ENCODE assay signal across 33 cellular contexts in the genomic region with DNA sequence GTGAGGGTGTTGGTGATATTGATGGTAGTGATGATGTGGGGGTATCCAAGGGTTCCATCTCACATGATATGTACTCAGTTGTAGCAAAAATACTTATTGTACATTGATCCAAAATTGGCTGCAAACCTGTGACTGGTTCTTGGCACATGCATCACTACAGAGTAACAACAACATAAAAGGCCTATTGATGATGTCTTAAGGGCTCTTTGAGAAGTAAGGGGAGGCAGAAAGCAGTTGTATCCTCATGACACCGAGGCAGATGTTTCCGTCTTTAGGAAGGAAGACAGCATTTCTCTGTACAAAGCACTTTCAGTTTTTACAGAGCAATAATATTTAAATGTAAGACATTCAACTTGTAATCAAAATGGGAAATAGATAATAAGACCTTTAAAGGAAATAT. TPM values are rescaled to one million over a fixed set of nuclear protein-coding genes. Genes with fewer than 3 reads are reported as not detected.
"Had no signal": no experiment of that assay in that cellular context is flagged by ENCODE, and none has a peak within 500 bp of the region (broad histone marks: within the 10 kb centered on the region; RNA-seq: fewer than 3 reads in every experiment).

No MANE protein-coding gene starts in this region.

- H3K4me2 ChIP-seq: neural progenitor cell, smooth muscle cell had no signal

- FAIRE-seq: islet of Langerhans, kidney had no signal

- H3K4me1 ChIP-seq: left lung, lower lobe of right lung, parathyroid adenoma, right atrium auricular region, right lobe of liver, tibial nerve, vagina had no signal

- H3K27me3 ChIP-seq: left lung, neural progenitor cell, neutrophil, right atrium auricular region, right lobe of liver, tibial nerve, vagina had no signal

- H3K27ac Mint-ChIP-seq: mesothelial cell of epicardium; natural killer cell; nephron progenitor cell; neural progenitor cell; progenitor cell of endocrine pancreas; stimulated activated memory B cell treated with anti-CD40 and anti-IgM and Interleukin-4, amounts not matched to agents 10 μg/mL and 1 μg/mL and 100 μg/mL, for 72 hours; stimulated activated naive CD8-positive, alpha-beta T cell treated with anti-CD3 and anti-CD28 coated beads, Interleukin-15, amount 100 ng/mL, for 72 hours; type B pancreatic cell had no signal

- H3K27me3 Mint-ChIP-seq: naive B cell; progenitor cell of endocrine pancreas; stimulated activated memory B cell treated with anti-CD40 and anti-IgM and Interleukin-4, amounts not matched to agents 10 μg/mL and 1 μg/mL and 100 μg/mL, for 72 hours; stimulated activated naive CD8-positive, alpha-beta T cell treated with anti-CD3 and anti-CD28 coated beads, Interleukin-15, amount 100 ng/mL, for 72 hours had no signal

- H3K9me3 Mint-ChIP-seq: mesothelial cell of epicardium; nephron progenitor cell; neural progenitor cell; stimulated activated naive CD8-positive, alpha-beta T cell treated with anti-CD3 and anti-CD28 coated beads, Interleukin-15, amount 100 ng/mL, for 72 hours; type B pancreatic cell had no signal

- H3K4me3 ChIP-seq: left lung, lower lobe of right lung, neural progenitor cell, right atrium auricular region, right lobe of liver, smooth muscle cell, tibial nerve, vagina had no signal

- DNase-seq: kidney; left colon; left lung; lower lobe of right lung; mammary epithelial cell; mesendoderm; naive B cell; natural killer cell; nephron progenitor cell; occipital lobe; right lobe of liver; stimulated activated CD4-positive, alpha-beta T cell treated with anti-CD3 and anti-CD28 coated beads, Interleukin-1b, Interleukin-23, amount 100 ng/mL, for 48 hours; stimulated activated CD4-positive, alpha-beta T cell treated with anti-CD3 and anti-CD28 coated beads, Interleukin-2, amount 100 ng/mL, for 48 hours; stimulated activated CD4-positive, alpha-beta T cell treated with anti-CD3 and anti-CD28 coated beads, Interleukin-4, amount 100 ng/mL, for 4 hours; stimulated activated CD8-positive, alpha-beta memory T cell treated with anti-CD3 and anti-CD28 coated beads, Interleukin-4, amount 100 ng/mL, for 48 hours; stimulated activated naive CD4-positive, alpha-beta T cell treated with Interleukin-2 at 50 U/mL for 16 hours; stimulated activated naive CD8-positive, alpha-beta T cell treated with anti-CD3 and anti-CD28 coated beads, Interleukin-15, amount 100 ng/mL, for 72 hours; substantia nigra had no signal

- H3K4me3 Mint-ChIP-seq: mesothelial cell of epicardium; naive B cell; natural killer cell; nephron progenitor cell; neural progenitor cell; stimulated activated memory B cell treated with anti-CD40 and anti-IgM and Interleukin-4, amounts not matched to agents 10 μg/mL and 1 μg/mL and 100 μg/mL, for 72 hours; stimulated activated naive CD8-positive, alpha-beta T cell treated with anti-CD3 and anti-CD28 coated beads, Interleukin-15, amount 100 ng/mL, for 72 hours; type B pancreatic cell had no signal

- H3K4me1 Mint-ChIP-seq: mesothelial cell of epicardium; naive B cell; natural killer cell; neural progenitor cell; stimulated activated memory B cell treated with anti-CD40 and anti-IgM and Interleukin-4, amounts not matched to agents 10 μg/mL and 1 μg/mL and 100 μg/mL, for 72 hours; stimulated activated naive CD8-positive, alpha-beta T cell treated with anti-CD3 and anti-CD28 coated beads, Interleukin-15, amount 100 ng/mL, for 72 hours had no signal

- H3K36me3 Mint-ChIP-seq: mesothelial cell of epicardium; naive B cell; natural killer cell; neural progenitor cell; stimulated activated memory B cell treated with anti-CD40 and anti-IgM and Interleukin-4, amounts not matched to agents 10 μg/mL and 1 μg/mL and 100 μg/mL, for 72 hours; type B pancreatic cell had no signal

- ATAC-seq: left colon; left lung; lower lobe of right lung; natural killer cell; stimulated activated memory B cell treated with anti-CD40 and anti-IgM and Interleukin-4, amounts not matched to agents 10 μg/mL and 1 μg/mL and 100 μg/mL, for 72 hours; stimulated activated naive CD8-positive, alpha-beta T cell treated with anti-CD3 and anti-CD28 coated beads, Interleukin-15, amount 100 ng/mL, for 72 hours had no signal

- H3K9ac ChIP-seq: neural progenitor cell, parathyroid adenoma had no signal

- H2AFZ ChIP-seq: neural progenitor cell, parathyroid adenoma had no signal

- H3K27ac ChIP-seq: left lung, lower lobe of right lung, neural progenitor cell, neutrophil, parathyroid adenoma, right atrium auricular region, right lobe of liver, tibial nerve, vagina had no signal

- H3K9me3 ChIP-seq: left lung, lower lobe of right lung, neutrophil, right atrium auricular region, right lobe of liver, tibial nerve, vagina had no signal

- H3K79me2 ChIP-seq: parathyroid adenoma had no signal

- H3K36me3 ChIP-seq: left lung, lower lobe of right lung, neural progenitor cell, neutrophil, right atrium auricular region, right lobe of liver, tibial nerve, vagina had no signal

RNA-seq across cellular contexts. Expression of a gene that starts 34.5 kb away (rescaled TPM):
- total RNA-seq: mammary epithelial cell, mononuclear cell, natural killer cell, osteocyte, skeletal muscle tissue, vagina had no signal
- polyA plus RNA-seq: mammary epithelial cell had no signal
